In genomic region chr20:43187476-43188233, GRCh38 we compare ENCODE assay signal across 8 cellular contexts. TPM values are rescaled to one million over a fixed set of nuclear protein-coding genes. Genes with fewer than 3 reads are reported as not detected.
DNase-seq lines count a peak whose midpoint lies in the region; ATAC-seq, FAIRE-seq and TF ChIP-seq lines count a peak whose summit lies in the region.

No MANE protein-coding gene starts in this region.

- intact Hi-C loops in dorsolateral prefrontal cortex (cut with DNase I): loop anchor here (2.0 to 10.0 kb wide), 5 partner anchors 119 to 1453 kb away; no protein-coding TSS in a partner anchor

- POLR2A ChIA-PET in activated CD4-positive, alpha-beta T cell treated with anti-CD3 and anti-CD28 coated beads, Interleukin-2, amount 10 ng/mL, durations not matched to agents 7 days and 5 days (lab: Charles Lee): interaction anchor here (0.6 kb wide), 1 partner anchor 1131 kb away, joined by 3 read pairs; no protein-coding TSS in a partner anchor

- H3K9me3 ChIP-seq in liver (ENCODE audit: control insufficient read depth in 4 of 4, low read length in 3 of 4): no peaks in the 10 kb centered on the region

- H3K27me3 ChIP-seq in dorsolateral prefrontal cortex (peaks cover 0 to 33% (median 12%) of the 10 kb centered on the region in 45 donors), liver (ENCODE audit: control insufficient read depth in 4 of 4, insufficient read depth in 4 of 4, low read length in 3 of 4) (peaks cover 0 to 19% (median 4%) of the 10 kb centered on the region in 4 donors)

- peak overlapping the region in 36 of 59 donors; percentile 2 to 76 (median 46) for H3K27ac ChIP-seq in dorsolateral prefrontal cortex
- no peak overlapping the region for H3K27ac ChIP-seq in liver (ENCODE audit: low read depth in 1 of 2, low read length in 2 of 2)

- peak; percentile 91 for DNase-seq in AG20443 (ENCODE audit: low spot score)
- peak; percentile 95 for DNase-seq in GM19239 (ENCODE audit: insufficient read length, low spot score)
- DNase-seq in NCI-H2227 treated with DMSO at 0.1 percent for 48 hours (lab: John Stamatoyannopoulos, UW): peak; percentile 21
- DNase-seq in activated CD4-positive, alpha-beta T cell treated with anti-CD3 and anti-CD28 coated beads, Interleukin-2, amount 10 ng/mL, durations not matched to agents 7 days and 5 days: peak; percentile 69
- peak; percentile 38 to 93 (median 86) for DNase-seq in dorsolateral prefrontal cortex
- DNase-seq in stimulated activated CD4-positive, alpha-beta T cell treated with anti-CD3 and anti-CD28 coated beads, TNF-alpha, amount 100 ng/mL, for 48 hours (ENCODE audit: low read depth in 3 of 3): peak; percentile 48 to 53 (median 49)

- peaks cover 28% of the 10 kb centered on the region for H3K27me3 Mint-ChIP-seq in activated CD4-positive, alpha-beta T cell treated with anti-CD3 and anti-CD28 coated beads, Interleukin-2, amount 10 ng/mL, durations not matched to agents 7 days and 5 days

- peak; percentile 71 for FAIRE-seq in GM19239 (lab: Jason Lieb, UNC)

- 7% methylated on average over 24 of the region's 24 CpGs for WGBS in liver

- no peaks in the 10 kb centered on the region for H3K36me3 Mint-ChIP-seq in activated CD4-positive, alpha-beta T cell treated with anti-CD3 and anti-CD28 coated beads, Interleukin-2, amount 10 ng/mL, durations not matched to agents 7 days and 5 days (ENCODE audit: low read depth)

- no peak overlapping the region for H3K27ac Mint-ChIP-seq in activated CD4-positive, alpha-beta T cell treated with anti-CD3 and anti-CD28 coated beads, Interleukin-2, amount 10 ng/mL, durations not matched to agents 7 days and 5 days

- H3K4me3 Mint-ChIP-seq in activated CD4-positive, alpha-beta T cell treated with anti-CD3 and anti-CD28 coated beads, Interleukin-2, amount 10 ng/mL, durations not matched to agents 7 days and 5 days: no peak overlapping the region

- no peaks in the 10 kb centered on the region for H3K9me3 Mint-ChIP-seq in activated CD4-positive, alpha-beta T cell treated with anti-CD3 and anti-CD28 coated beads, Interleukin-2, amount 10 ng/mL, durations not matched to agents 7 days and 5 days

- TF ChIP-seq CTCF in dorsolateral prefrontal cortex (IDR thresholded peaks at IDR 0.05 in 54 of 56, conservative IDR thresholded peaks at IDR 0.05 in 2 of 56; ENCODE audit: low read depth in 1 of 56, partially characterized antibody in 56 of 56) (peak; percentile 95 to 100 (median 98)), liver (IDR thresholded peaks at IDR 0.05; ENCODE audit: low read depth, low read length, missing input control) (peak; percentile 98)

- no peaks in the 10 kb centered on the region for H3K36me3 ChIP-seq in liver (ENCODE audit: control insufficient read depth in 4 of 4, insufficient read depth in 3 of 4, low read depth in 1 of 4, low read length in 3 of 4)

- no peak for ATAC-seq in GM18858 (IDR thresholded peaks at IDR 0.05; ENCODE audit: unreplicated experiment)

- peaks cover 0 to 7% (median 2%) of the 10 kb centered on the region in 4 donors for H3K4me1 ChIP-seq in liver (ENCODE audit: control insufficient read depth in 4 of 4, insufficient read depth in 4 of 4, low read length in 3 of 4)

- H3K9ac ChIP-seq in liver (ENCODE audit: low read depth in 1 of 2, low read length in 2 of 2): no peak overlapping the region

- CTCF ChIA-PET in activated CD4-positive, alpha-beta T cell treated with anti-CD3 and anti-CD28 coated beads, Interleukin-2, amount 10 ng/mL, durations not matched to agents 7 days and 5 days (lab: Charles Lee): no interaction called here

- H3K4me3 ChIP-seq in dorsolateral prefrontal cortex (peak overlapping the region; percentile 26 to 71 (median 54)), liver (ENCODE audit: low read depth in 1 of 3, low read length in 3 of 3) (no peak overlapping the region)

- peaks cover 5% of the 10 kb centered on the region for H3K4me1 Mint-ChIP-seq in activated CD4-positive, alpha-beta T cell treated with anti-CD3 and anti-CD28 coated beads, Interleukin-2, amount 10 ng/mL, durations not matched to agents 7 days and 5 days

- peak; percentile 93 for TF ChIP-seq RAD21 in liver (IDR thresholded peaks at IDR 0.05)

TF ChIP-seq in liver, 16 proteins besides CTCF, POLR2A, EP300 and RAD21:
- TF ChIP-seq JUND (IDR thresholded peaks at IDR 0.05): no peak
- peak; percentile 99 for TF ChIP-seq REST (IDR thresholded peaks at IDR 0.05)
TF ChIP-seq in liver: peak in this region for 1.

RNA-seq across cellular contexts. Expression of gene PTPRT, which starts 2.1 kb away (rescaled TPM):
- total RNA-seq in activated CD4-positive, alpha-beta T cell treated with anti-CD3 and anti-CD28 coated beads, Interleukin-2, amount 10 ng/mL, durations not matched to agents 7 days and 5 days: not detected
- 100 to 1,000 TPM in 53 of 120 experiments, 10 to 100 TPM in 67; 34.9 to 179 (median 93.9) TPM for total RNA-seq in dorsolateral prefrontal cortex
- total RNA-seq in liver: 1 to 10 TPM in 1 of 2 donors, under 1 TPM in 1; 0.14 to 2.8 TPM
- under 1 TPM; 0.38 to 0.42 TPM for polyA plus RNA-seq in liver

Comparison
In these comparisons a context has a peak if more than half of its experiments do, and no peak if none do; other contexts are left out.
1. DNase-seq: peak in every context shown above with its lines; median percentile 95 in GM19239; 91 in AG20443; 86 in dorsolateral prefrontal cortex; 69 in activated CD4-positive, alpha-beta T cell treated with anti-CD3 and anti-CD28 coated beads, Interleukin-2, amount 10 ng/mL, durations not matched to agents 7 days and 5 days; 49 in stimulated activated CD4-positive, alpha-beta T cell treated with anti-CD3 and anti-CD28 coated beads, TNF-alpha, amount 100 ng/mL, for 48 hours; 21 in NCI-H2227 treated with DMSO at 0.1 percent for 48 hours.
2. H3K27ac ChIP-seq: peak in dorsolateral prefrontal cortex (36 of 59); none in liver (0 of 2).
3. H3K4me3 ChIP-seq: peak in dorsolateral prefrontal cortex (59 of 59); none in liver (0 of 3).
4. RNA of gene PTPRT, which starts 2.1 kb away (total RNA-seq): 34.9 to 179 TPM in dorsolateral prefrontal cortex; 0.14 to 2.8 TPM in liver and not detected in activated CD4-positive, alpha-beta T cell treated with anti-CD3 and anti-CD28 coated beads, Interleukin-2, amount 10 ng/mL, durations not matched to agents 7 days and 5 days; every median in the first group is over 4 times any median in the second.